In genomic region chr10:86024555-86025001, GRCh38 we compare ENCODE assay signal across 9 cellular contexts.
"Had no signal": no experiment of that assay in that cellular context is flagged by ENCODE, and none has a peak within 500 bp of the region (broad histone marks: within the 10 kb centered on the region; RNA-seq: fewer than 3 reads in every experiment).

No MANE protein-coding gene starts in this region.

- ATAC-seq: body of pancreas, natural killer cell had no signal

- H3K4me3 ChIP-seq: body of pancreas, stomach, thoracic aorta had no signal

- H3K36me3 ChIP-seq: stomach, thoracic aorta had no signal

- DNase-seq: activated B cell treated with CpG ODN at 0.5 μM for 24 hours; activated CD4-positive, alpha-beta T cell treated with anti-CD3 and anti-CD28 coated beads, Interleukin-2, amount 10 ng/mL, durations not matched to agents 24 days and 14 days; activated CD8-positive, alpha-beta memory T cell treated with anti-CD3 and anti-CD28 coated beads for 24 hours; activated naive CD4-positive, alpha-beta T cell treated with anti-CD3 and anti-CD28 coated beads, Interleukin-2, amount 50 U/mL, for 16 hours; body of pancreas; natural killer cell; stimulated activated CD4-positive, alpha-beta T cell treated with anti-CD3 and anti-CD28 coated beads, Interleukin-4, amount 100 ng/mL, for 1 hour; stomach had no signal

- H3K27ac Mint-ChIP-seq: activated B cell treated with CpG ODN at 0.5 μM for 24 hours; activated CD4-positive, alpha-beta T cell treated with anti-CD3 and anti-CD28 coated beads, Interleukin-2, amount 10 ng/mL, durations not matched to agents 24 days and 14 days; natural killer cell had no signal

- H3K27ac ChIP-seq: body of pancreas, stomach, thoracic aorta had no signal

- H3K27me3 ChIP-seq: body of pancreas, stomach had no signal

- H3K9me3 ChIP-seq: body of pancreas, thoracic aorta had no signal

- H3K4me3 Mint-ChIP-seq: activated B cell treated with CpG ODN at 0.5 μM for 24 hours; activated CD4-positive, alpha-beta T cell treated with anti-CD3 and anti-CD28 coated beads, Interleukin-2, amount 10 ng/mL, durations not matched to agents 24 days and 14 days; natural killer cell had no signal

- H3K36me3 Mint-ChIP-seq: natural killer cell had no signal

- H3K4me1 Mint-ChIP-seq: activated B cell treated with CpG ODN at 0.5 μM for 24 hours; activated CD4-positive, alpha-beta T cell treated with anti-CD3 and anti-CD28 coated beads, Interleukin-2, amount 10 ng/mL, durations not matched to agents 24 days and 14 days; natural killer cell had no signal

- H3K4me1 ChIP-seq: stomach had no signal

- H3K9me3 Mint-ChIP-seq: activated B cell treated with CpG ODN at 0.5 μM for 24 hours; activated CD4-positive, alpha-beta T cell treated with anti-CD3 and anti-CD28 coated beads, Interleukin-2, amount 10 ng/mL, durations not matched to agents 24 days and 14 days; natural killer cell had no signal
